In the genomic region with DNA sequence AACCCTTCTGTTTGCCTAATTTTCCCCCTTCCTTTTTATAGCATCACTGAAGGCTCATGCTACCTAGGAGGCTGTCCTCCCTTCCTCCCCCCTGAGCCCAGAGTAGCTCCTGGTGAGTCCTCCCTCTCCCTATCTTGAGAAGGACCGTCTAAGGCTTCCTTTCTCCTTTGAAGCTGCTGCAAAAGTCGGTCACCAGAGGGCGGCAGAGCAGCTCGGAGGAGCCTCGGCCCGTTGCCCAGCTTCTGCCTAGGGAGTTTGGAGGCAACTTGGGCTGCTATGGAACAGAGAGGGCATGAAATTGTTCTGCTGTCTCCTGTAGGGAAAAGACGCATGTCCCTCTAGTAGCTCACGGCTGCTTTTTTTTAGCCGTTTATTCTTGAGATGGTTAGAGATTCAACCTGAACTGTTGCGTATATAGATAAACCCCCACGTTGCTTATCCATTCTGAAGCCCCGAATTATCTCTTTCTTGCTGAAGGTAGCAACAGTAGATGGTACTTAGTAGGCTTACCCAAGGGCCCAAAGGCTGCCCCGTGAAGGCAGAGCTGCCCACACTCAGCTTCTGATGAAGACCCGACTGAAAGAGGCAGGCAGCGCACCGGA, we compare ENCODE assay signal across 8 cellular contexts. TPM values are rescaled to one million over a fixed set of nuclear protein-coding genes. Genes with fewer than 3 reads are reported as not detected.
DNase-seq lines count a peak whose midpoint lies in the region; ATAC-seq lines count a peak whose summit lies in the region.

No MANE protein-coding gene starts in this region.

- DNase-seq in SKM-1 treated with dmso at 0.1 percent for 144 hours (lab: John Stamatoyannopoulos, UW; ENCODE audit: unreplicated experiment), result peak; percentile 62
- no peak for DNase-seq in SKM-1 (lab: John Stamatoyannopoulos, UW; ENCODE audit: unreplicated experiment)
- DNase-seq in NCI-H2171 (lab: John Stamatoyannopoulos, UW), result peak; percentile 93
- DNase-seq in activated CD4-positive, CD25-positive, alpha-beta regulatory T cell treated with anti-CD3 and anti-CD28 coated beads, Interleukin-2, amount 50 U/mL, for 72 hours, result peak; percentile 54
- DNase-seq in cerebellum (ENCODE audit: low spot score), result peak; percentile 85
- DNase-seq in left colon, result peak; percentile 58 to 84
- peak; percentile 57 for DNase-seq in stimulated activated CD4-positive, alpha-beta T cell treated with anti-CD3 and anti-CD28 coated beads, Interleukin-4, amount 100 ng/mL, for 48 hours (ENCODE audit: low read depth in 2 of 2)

- ATAC-seq in left colon, result peak; percentile 71
- ATAC-seq in HG02571 (IDR thresholded peaks at IDR 0.05; ENCODE audit: unreplicated experiment), result no peak

- intact Hi-C loops in left colon (cut with DNase I, micrococcal nuclease), result no loop called here

RNA-seq across cellular contexts. Expression of a gene that starts 5.7 kb away (rescaled TPM):
- total RNA-seq in cerebellum, result 4.9 TPM
- 1 to 10 TPM; 4.5 to 9.4 TPM for total RNA-seq in left colon

RNA-seq across cellular contexts. Expression of a gene that starts 40.3 kb away (rescaled TPM):
- total RNA-seq in cerebellum, result 17.2 TPM
- total RNA-seq in left colon, result 10 to 100 TPM; 32.6 to 40.8 TPM

RNA-seq across cellular contexts. Expression of a gene that starts 56.2 kb away (rescaled TPM):
- total RNA-seq in cerebellum (33.8 TPM), left colon (100 to 1,000 TPM; 100 to 111 TPM)
